12 cellular contexts compared by ENCODE assay signal in genomic region chr5:149130121-149130931, GRCh38. TPM values are rescaled to one million over a fixed set of nuclear protein-coding genes. Genes with fewer than 3 reads are reported as not detected.
DNase-seq lines count a peak whose midpoint lies in the region; ATAC-seq and TF ChIP-seq lines count a peak whose summit lies in the region.
"Had no signal": no experiment of that assay in that cellular context is flagged by ENCODE, and none has a peak within 500 bp of the region (broad histone marks: within the 10 kb centered on the region; RNA-seq: fewer than 3 reads in every experiment).

No MANE protein-coding gene starts in this region.

- intact Hi-C loops in ascending aorta (cut with DNase I), result no loop called here

- H3K9me3 ChIP-seq in lung (ENCODE audit: control insufficient read depth in 2 of 2, insufficient read depth in 1 of 2, low read length in 1 of 2) (no peaks in the 10 kb centered on the region), ascending aorta (no peaks in the 10 kb centered on the region)

- ATAC-seq in lung (ENCODE audit: insufficient read depth, low FRiP score), result no peak
- no peak for ATAC-seq in HG02870 (IDR thresholded peaks at IDR 0.05; ENCODE audit: unreplicated experiment)
- ATAC-seq in HG02852 (IDR thresholded peaks at IDR 0.05; ENCODE audit: unreplicated experiment), result no peak

- H3K27me3 ChIP-seq in lung (ENCODE audit: control insufficient read depth, insufficient read depth), result no peaks in the 10 kb centered on the region
- no peaks in the 10 kb centered on the region for H3K27me3 ChIP-seq in ascending aorta

- H3K27ac ChIP-seq in lung (ENCODE audit: low read depth in 1 of 2, low read length in 1 of 2) (no peak overlapping the region), ascending aorta (no peak overlapping the region)

- H3K4me3 ChIP-seq in LNCaP clone FGC (ENCODE audit: low read depth, low read length) (no peak overlapping the region), epithelial cell of esophagus (ENCODE audit: low read length) (no peak overlapping the region), lung (no peak overlapping the region), ascending aorta (no peak overlapping the region)

- no peaks in the 10 kb centered on the region for H3K36me3 ChIP-seq in lung (ENCODE audit: control insufficient read depth in 2 of 2, insufficient read depth in 2 of 2, low read length in 2 of 2)
- H3K36me3 ChIP-seq in ascending aorta, result no peaks in the 10 kb centered on the region

- DNase-seq in AG20443 (ENCODE audit: low spot score) (peak; percentile 34), LNCaP clone FGC (ENCODE audit: low read depth) (no peak), epithelial cell of esophagus (ENCODE audit: low read depth) (peak; percentile 73), lung (ENCODE audit: low spot score) (no peak), ascending aorta (ENCODE audit: low spot score in 2 of 2) (no peak)
- DNase-seq in stimulated activated CD4-positive, alpha-beta T cell treated with anti-CD3 and anti-CD28 coated beads, Interleukin-1b, Interleukin-23, amount 100 ng/mL, for 48 hours, result no peak
- DNase-seq: activated T-cell treated with anti-CD3 and anti-CD28 coated beads, Interleukin-2, amount 50 U/mL, for 48 hours; DMS79 treated with DMSO at 0.1 percent for 48 hours; NCI-H510A treated with DMSO at 0.1 percent for 48 hours; retina had no signal

- TF ChIP-seq CTCF in LNCaP clone FGC (IDR thresholded peaks at IDR 0.05; ENCODE audit: control insufficient read depth, extremely low read depth, insufficient read depth), result peak; percentile 29; the same call in 1 of the 2 replicates
- TF ChIP-seq CTCF in epithelial cell of esophagus (IDR thresholded peaks at IDR 0.05; ENCODE audit: insufficient read depth, low read depth, low read length, missing control alignments), result peak; percentile 47
- peak; percentile 8 for TF ChIP-seq CTCF in lung (IDR thresholded peaks at IDR 0.05; ENCODE audit: control extremely low read depth, extremely low read depth)
- no peak for TF ChIP-seq CTCF in ascending aorta (IDR thresholded peaks at IDR 0.05)

- peaks cover 5 to 14% of the 10 kb centered on the region in 2 donors for H3K4me1 ChIP-seq in lung (ENCODE audit: control insufficient read depth in 2 of 2, insufficient read depth in 2 of 2, low read length in 2 of 2)
- H3K4me1 ChIP-seq in ascending aorta, result no peaks in the 10 kb centered on the region

- WGBS in lung, 2 donors, result 37 to 53% methylated on average over 8 of the region's 8 CpGs

RNA-seq across cellular contexts. Expression of gene ABLIM3, which starts 11.0 kb away (rescaled TPM):
- total RNA-seq in lung (10 to 100 TPM; 46.8 to 54.2 TPM), ascending aorta (25.8 TPM)
- polyA plus RNA-seq in lung, result 10 to 100 TPM in 1 of 2 donors, 1 to 10 TPM in 1; 8.0 to 20.5 TPM

Comparison
In these comparisons a context has a peak if more than half of its experiments do, and no peak if none do; other contexts are left out.
1. DNase-seq: peak in AG20443 (single experiment) and epithelial cell of esophagus (single experiment); none in LNCaP clone FGC (single experiment), lung (single experiment), stimulated activated CD4-positive, alpha-beta T cell treated with anti-CD3 and anti-CD28 coated beads, Interleukin-1b, Interleukin-23, amount 100 ng/mL, for 48 hours (single experiment) and ascending aorta (0 of 2).
2. CTCF ChIP-seq: peak in LNCaP clone FGC (single experiment), epithelial cell of esophagus (single experiment) and lung (single experiment); none in ascending aorta (0 of 3).